ENCODE assay signal across 12 cellular contexts in the genomic region with DNA sequence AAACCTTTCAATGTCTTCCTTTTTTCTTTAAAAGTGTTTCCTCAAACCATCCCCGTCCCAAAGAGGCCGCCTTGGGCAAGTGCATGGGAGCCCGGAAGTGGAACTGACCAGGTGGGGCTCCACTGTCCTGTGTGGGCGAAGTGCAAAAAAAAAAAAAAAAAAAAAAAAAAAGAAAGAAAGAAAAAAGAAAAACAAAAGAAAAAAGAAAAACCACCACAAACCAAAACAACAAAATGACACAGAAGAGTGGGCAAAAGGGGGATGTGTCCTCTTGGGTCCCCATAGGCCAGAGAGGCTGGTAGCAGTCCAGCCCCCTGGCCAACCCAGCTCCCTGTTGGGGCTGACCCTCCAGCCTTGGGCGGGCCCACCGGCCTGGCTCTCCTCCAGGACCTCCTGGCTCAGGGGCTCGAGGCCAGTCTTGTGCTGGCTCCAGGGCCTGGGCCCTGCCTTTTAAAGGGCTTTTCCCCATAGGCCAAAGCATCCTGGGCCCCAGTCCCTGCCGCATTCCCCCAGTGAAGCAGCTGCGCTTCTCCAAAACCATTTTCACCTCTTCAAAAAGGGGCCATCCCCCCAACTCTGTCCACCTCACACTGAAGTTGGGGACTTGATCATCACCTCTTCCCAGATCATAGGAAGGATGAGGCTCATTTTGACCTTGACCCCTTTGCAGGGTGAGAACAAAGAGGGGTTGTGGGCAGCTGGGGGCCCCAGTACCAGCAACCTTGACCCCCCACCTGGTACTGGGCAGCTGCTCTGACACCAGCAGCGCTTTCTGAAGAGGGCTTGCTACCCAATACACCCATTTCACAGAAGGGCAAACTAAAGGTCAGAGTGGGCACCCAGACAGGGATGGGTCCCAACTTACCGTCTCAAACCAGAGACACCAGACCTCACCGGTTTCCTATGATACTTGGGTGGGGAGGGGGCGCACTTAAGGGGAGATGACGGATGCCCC. TPM values are rescaled to one million over a fixed set of nuclear protein-coding genes. Genes with fewer than 3 reads are reported as not detected.
DNase-seq lines count a peak whose midpoint lies in the region; ATAC-seq lines count a peak whose summit lies in the region.
"Had no signal": no experiment of that assay in that cellular context is flagged by ENCODE, and none has a peak within 500 bp of the region (broad histone marks: within the 10 kb centered on the region; RNA-seq: fewer than 3 reads in every experiment).

No MANE protein-coding gene starts in this region.

- peak in 1 of 2 donors; percentile 12 for ATAC-seq in stimulated activated naive B cell treated with anti-CD40 and anti-IgM and Interleukin-4, amounts not matched to agents 10 μg/mL and 1 μg/mL and 100 μg/mL, for 72 hours (replicated peaks)
- no peak for ATAC-seq in HG02642 (IDR thresholded peaks at IDR 0.05; ENCODE audit: poor library complexity, unreplicated experiment)
- ATAC-seq: activated CD8-positive, alpha-beta T cell treated with anti-CD3 and anti-CD28 coated beads for 36 hours; gastrocnemius medialis had no signal

- DNase-seq in NCI-H82 (lab: John Stamatoyannopoulos, UW) (peak; percentile 24), NCI-H82 treated with DMSO at 0.1 percent for 48 hours (lab: John Stamatoyannopoulos, UW; ENCODE audit: unreplicated experiment) (no peak), MV-4-11 (lab: John Stamatoyannopoulos, UW) (peak; percentile 21), fibroblast of the conjunctiva (ENCODE audit: low read depth) (peak; percentile 39), NCI-H1436 (lab: John Stamatoyannopoulos, UW) (no peak), G401 (ENCODE audit: low spot score) (no peak)
- DNase-seq in stimulated activated naive B cell treated with anti-CD40 and anti-IgM and Interleukin-4, amounts not matched to agents 10 μg/mL and 1 μg/mL and 100 μg/mL, for 72 hours: no peak
- DNase-seq: activated CD8-positive, alpha-beta T cell treated with anti-CD3 and anti-CD28 coated beads for 36 hours; gastrocnemius medialis; NCI-H1105; trophoblast cell had no signal

- peaks cover 17 to 24% of the 10 kb centered on the region in 2 donors for H3K36me3 Mint-ChIP-seq in stimulated activated naive B cell treated with anti-CD40 and anti-IgM and Interleukin-4, amounts not matched to agents 10 μg/mL and 1 μg/mL and 100 μg/mL, for 72 hours

- peaks cover 20 to 21% of the 10 kb centered on the region in 2 donors for H3K4me1 Mint-ChIP-seq in stimulated activated naive B cell treated with anti-CD40 and anti-IgM and Interleukin-4, amounts not matched to agents 10 μg/mL and 1 μg/mL and 100 μg/mL, for 72 hours

- no peaks in the 10 kb centered on the region for H3K9me3 Mint-ChIP-seq in stimulated activated naive B cell treated with anti-CD40 and anti-IgM and Interleukin-4, amounts not matched to agents 10 μg/mL and 1 μg/mL and 100 μg/mL, for 72 hours
- H3K9me3 Mint-ChIP-seq: activated CD8-positive, alpha-beta T cell treated with anti-CD3 and anti-CD28 coated beads for 36 hours had no signal

- in situ Hi-C loops in G401 (cut with HindIII; ENCODE audit: low sequenced_read_pairs): no loop called here

- no peaks in the 10 kb centered on the region for H3K27me3 Mint-ChIP-seq in stimulated activated naive B cell treated with anti-CD40 and anti-IgM and Interleukin-4, amounts not matched to agents 10 μg/mL and 1 μg/mL and 100 μg/mL, for 72 hours
- H3K27me3 Mint-ChIP-seq: activated CD8-positive, alpha-beta T cell treated with anti-CD3 and anti-CD28 coated beads for 36 hours had no signal

- peak overlapping the region; percentile 42 for H3K27ac Mint-ChIP-seq in stimulated activated naive B cell treated with anti-CD40 and anti-IgM and Interleukin-4, amounts not matched to agents 10 μg/mL and 1 μg/mL and 100 μg/mL, for 72 hours
- H3K27ac Mint-ChIP-seq: activated CD8-positive, alpha-beta T cell treated with anti-CD3 and anti-CD28 coated beads for 36 hours had no signal

- H3K4me3 Mint-ChIP-seq in stimulated activated naive B cell treated with anti-CD40 and anti-IgM and Interleukin-4, amounts not matched to agents 10 μg/mL and 1 μg/mL and 100 μg/mL, for 72 hours: no peak overlapping the region
- H3K4me3 Mint-ChIP-seq: activated CD8-positive, alpha-beta T cell treated with anti-CD3 and anti-CD28 coated beads for 36 hours had no signal

RNA-seq across cellular contexts. Expression of gene CBX6, which starts 9.4 kb away (rescaled TPM):
- total RNA-seq in G401 (2014; rRNA removed; shearing (Covaris generic)): 16.4 and 25.6 TPM in 2 replicates

RNA-seq across cellular contexts. Expression of gene NPTXR, which starts 18.8 kb away (rescaled TPM):
- total RNA-seq in G401 (2014; rRNA removed; shearing (Covaris generic)): 5.6 and 8.8 TPM in 2 replicates

Comparison
In these comparisons a context has a peak if more than half of its experiments do, and no peak if none do; other contexts are left out.
1. DNase-seq: peak in NCI-H82 (single experiment), MV-4-11 (single experiment) and fibroblast of the conjunctiva (single experiment); none in NCI-H82 treated with DMSO at 0.1 percent for 48 hours (single experiment), stimulated activated naive B cell treated with anti-CD40 and anti-IgM and Interleukin-4, amounts not matched to agents 10 μg/mL and 1 μg/mL and 100 μg/mL, for 72 hours (single experiment), NCI-H1436 (single experiment) and G401 (single experiment).